Comparison of ENCODE assay signal across 8 cellular contexts in the genomic region with DNA sequence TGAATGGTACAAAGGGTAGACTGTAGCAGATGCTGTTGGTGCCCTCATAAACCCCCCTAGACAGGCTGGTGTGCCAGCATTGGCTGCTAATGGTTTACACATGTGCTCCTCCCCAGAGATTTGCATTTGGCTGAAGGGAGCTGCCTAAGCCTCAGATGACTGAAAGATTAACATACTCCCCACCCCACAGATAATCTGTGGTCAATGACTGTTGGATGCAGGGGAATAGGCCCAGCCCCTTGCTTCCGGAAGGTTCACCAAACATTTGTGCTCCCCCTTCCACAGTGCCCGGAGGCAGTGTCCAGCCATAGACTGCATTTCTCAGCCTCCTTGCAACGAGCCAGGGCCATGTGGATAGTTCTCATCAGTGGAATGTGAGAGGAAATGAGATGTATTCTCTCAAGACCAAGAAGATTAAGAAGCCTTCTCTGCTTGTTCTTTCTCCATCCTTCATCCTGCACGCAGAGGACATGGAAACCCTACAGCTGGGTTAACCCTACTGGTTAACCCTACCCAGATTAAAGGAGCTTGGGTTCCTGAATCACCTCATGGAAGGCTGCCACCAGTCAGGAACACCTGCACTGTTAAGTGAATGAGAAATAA.
DNase-seq lines count a peak whose midpoint lies in the region; ATAC-seq, FAIRE-seq and TF ChIP-seq lines count a peak whose summit lies in the region.

No MANE protein-coding gene starts in this region.

- H3K9me2 ChIP-seq in hepatocyte (replicated peaks; ENCODE audit: insufficient read depth): no peaks in the 10 kb centered on the region

- H3K4me3 ChIP-seq in hepatocyte: no peak overlapping the region
- H3K4me3 ChIP-seq in kidney (ENCODE audit: low read length in 2 of 2): no peak overlapping the region

- WGBS in hepatocyte (ENCODE audit: low lambda C conversion rate, missing lambda C conversion rate): 35% methylated on average over 4 of the region's 4 CpGs

- DNase-seq in NOMO-1 (lab: John Stamatoyannopoulos, UW; ENCODE audit: unreplicated experiment in 2 of 2) (peak; percentile 83 to 87), hepatocyte (ENCODE audit: low spot score) (peak; percentile 21), dermis blood vessel endothelial cell (no peak), kidney (no peak), hippocampal formation (lab: John Stamatoyannopoulos, UW) (no peak), NCI-H2029 (lab: John Stamatoyannopoulos, UW) (no peak)

- no peaks in the 10 kb centered on the region for H3K79me2 ChIP-seq in hepatocyte

- intact Hi-C loops in kidney (cut with DNase I): no loop called here

- no peak overlapping the region for H3K9ac ChIP-seq in kidney (ENCODE audit: low read length in 2 of 2)

- no peaks in the 10 kb centered on the region for H3K4me1 ChIP-seq in hepatocyte (ENCODE audit: insufficient read depth)
- no peaks in the 10 kb centered on the region for H3K4me1 ChIP-seq in kidney (ENCODE audit: control insufficient read depth in 1 of 2, insufficient read depth in 1 of 2, low read depth in 1 of 2, low read length in 2 of 2)

- no peaks in the 10 kb centered on the region for H3K9me3 ChIP-seq in hepatocyte (ENCODE audit: low read depth)
- H3K9me3 ChIP-seq in kidney (ENCODE audit: control insufficient read depth in 1 of 2, low read length in 2 of 2): no peaks in the 10 kb centered on the region

- H3K36me3 ChIP-seq in hepatocyte (replicated peaks; ENCODE audit: insufficient read depth, low read depth) (no peaks in the 10 kb centered on the region), kidney (ENCODE audit: control insufficient read depth in 1 of 2, insufficient read depth in 2 of 2, low read length in 2 of 2) (no peaks in the 10 kb centered on the region)

- TF ChIP-seq CTCF in hepatocyte (IDR thresholded peaks at IDR 0.05; ENCODE audit: poor library complexity) (no peak), kidney (IDR thresholded peaks at IDR 0.05; ENCODE audit: borderline replicate concordance, extremely low read depth, insufficient read depth) (no peak)

- H4K20me1 ChIP-seq in hepatocyte (ENCODE audit: insufficient read depth, poor library complexity, severe bottlenecking): no peaks in the 10 kb centered on the region

- H3K27ac ChIP-seq in hepatocyte (no peak overlapping the region), kidney (ENCODE audit: low read depth in 2 of 2, low read length in 2 of 2) (no peak overlapping the region)

- ATAC-seq in GM18868 (IDR thresholded peaks at IDR 0.05; ENCODE audit: unreplicated experiment) (peak; percentile 71), HG02885 (IDR thresholded peaks at IDR 0.05; ENCODE audit: poor library complexity, unreplicated experiment) (peak; percentile 52)

- no peak for FAIRE-seq in kidney (lab: Jason Lieb, UNC)

- no peak overlapping the region for H2AFZ ChIP-seq in hepatocyte

- peak overlapping the region; percentile 24 for H3K4me2 ChIP-seq in hepatocyte

- no peaks in the 10 kb centered on the region for H3K27me3 ChIP-seq in hepatocyte

Comparison
In these comparisons a context has a peak if more than half of its experiments do, and no peak if none do; other contexts are left out.
1. DNase-seq: peak in NOMO-1 (2 of 2) and hepatocyte (single experiment); none in dermis blood vessel endothelial cell (single experiment), kidney (single experiment), hippocampal formation (0 of 2) and NCI-H2029 (single experiment).